1 cellular context compared by ENCODE assay signal in the genomic region with DNA sequence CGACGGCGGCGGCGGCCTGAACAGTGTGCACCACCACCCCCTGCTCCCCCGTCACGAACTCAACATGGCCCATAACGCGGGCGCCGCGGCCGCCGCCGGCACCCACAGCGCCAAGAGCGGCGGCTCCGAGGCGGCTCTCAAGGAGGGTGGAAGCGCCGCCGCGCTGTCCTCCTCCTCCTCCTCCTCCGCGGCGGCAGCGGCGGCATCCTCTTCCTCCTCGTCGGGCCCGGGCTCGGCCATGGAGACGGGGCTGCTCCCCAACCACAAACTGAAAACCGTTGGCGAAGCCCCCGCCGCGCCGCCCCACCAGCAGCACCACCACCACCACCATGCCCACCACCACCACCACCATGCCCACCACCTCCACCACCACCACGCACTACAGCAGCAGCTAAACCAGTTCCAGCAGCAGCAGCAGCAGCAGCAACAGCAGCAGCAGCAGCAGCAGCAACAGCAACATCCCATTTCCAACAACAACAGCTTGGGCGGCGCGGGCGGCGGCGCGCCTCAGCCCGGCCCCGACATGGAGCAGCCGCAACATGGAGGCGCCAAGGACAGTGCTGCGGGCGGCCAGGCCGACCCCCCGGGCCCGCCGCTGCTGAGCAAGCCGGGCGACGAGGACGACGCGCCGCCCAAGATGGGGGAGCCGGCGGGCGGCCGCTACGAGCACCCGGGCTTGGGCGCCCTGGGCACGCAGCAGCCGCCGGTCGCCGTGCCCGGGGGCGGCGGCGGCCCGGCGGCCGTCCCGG.
TF ChIP-seq lines count a peak whose summit lies in the region.

No MANE protein-coding gene starts in this region.

TF ChIP-seq in HepG2, 621 proteins besides CTCF, POLR2A, EP300 and RAD21 (continued from another document):
- TF ChIP-seq PTBP1 (IDR thresholded peaks at IDR 0.05; ENCODE audit: low read depth, low read length, poor library complexity, severe bottlenecking), result peak; percentile 34
- 0 out of 2 replicates have a peak, but pooled peaks have one; percentile 44 for TF ChIP-seq ZNF34 (CRISPR knock-in tag; IDR thresholded peaks at IDR 0.05; ENCODE audit: borderline replicate concordance)
- 0 out of 2 replicates have a peak, but pooled peaks have one; percentile 34 for TF ChIP-seq ZIK1 (CRISPR knock-in tag; IDR thresholded peaks at IDR 0.05; ENCODE audit: borderline replicate concordance, low read depth)
- TF ChIP-seq DMAP1 (CRISPR knock-in tag; IDR thresholded peaks at IDR 0.05), result peak; percentile 38
- TF ChIP-seq SIN3B (IDR thresholded peaks at IDR 0.05; ENCODE audit: low read length), result peak; percentile 55; the same call in 1 of the 2 replicates
- no peak for TF ChIP-seq NONO (IDR thresholded peaks at IDR 0.05)
- TF ChIP-seq NONO (CRISPR knock-in tag; conservative IDR thresholded peaks at IDR 0.05), result peak; percentile 69; the same call in 1 of the 2 replicates
- TF ChIP-seq ZNF746 (CRISPR knock-in tag; IDR thresholded peaks at IDR 0.05), result no peak
- TF ChIP-seq HDAC6 (IDR thresholded peaks at IDR 0.05; ENCODE audit: low read depth, low read length), result no peak
- 0 out of 2 replicates have a peak, but pooled peaks have one; percentile 74 for TF ChIP-seq ZSCAN21 (CRISPR knock-in tag; IDR thresholded peaks at IDR 0.05; ENCODE audit: borderline replicate concordance)
- 0 out of 2 replicates have a peak, but pooled peaks have one; percentile 27 for TF ChIP-seq ZNF607 (CRISPR knock-in tag; IDR thresholded peaks at IDR 0.05; ENCODE audit: borderline replicate concordance)
- TF ChIP-seq ZNF768 (CRISPR knock-in tag; IDR thresholded peaks at IDR 0.05), result 0 out of 2 replicates have a peak, but pooled peaks have one; percentile 7
- peak; percentile 18; the same call in 1 of the 2 replicates for TF ChIP-seq ZNF263 (CRISPR knock-in tag; IDR thresholded peaks at IDR 0.05)
- TF ChIP-seq GPBP1L1 (CRISPR knock-in tag; IDR thresholded peaks at IDR 0.05), result no peak
- 0 out of 2 replicates have a peak, but pooled peaks have one; percentile 24 for TF ChIP-seq POGK (CRISPR knock-in tag; conservative IDR thresholded peaks at IDR 0.05)
- TF ChIP-seq ZBTB7A (CRISPR knock-in tag; IDR thresholded peaks at IDR 0.05), result 0 out of 2 replicates have a peak, but pooled peaks have one; percentile 35
- TF ChIP-seq SRY (CRISPR knock-in tag; IDR thresholded peaks at IDR 0.05), result peak; percentile 29; the same call in 1 of the 2 replicates
- TF ChIP-seq TMF1 (CRISPR knock-in tag; IDR thresholded peaks at IDR 0.05; ENCODE audit: low read depth), result peak; percentile 48; the same call in 1 of the 2 replicates
